In the genomic region with DNA sequence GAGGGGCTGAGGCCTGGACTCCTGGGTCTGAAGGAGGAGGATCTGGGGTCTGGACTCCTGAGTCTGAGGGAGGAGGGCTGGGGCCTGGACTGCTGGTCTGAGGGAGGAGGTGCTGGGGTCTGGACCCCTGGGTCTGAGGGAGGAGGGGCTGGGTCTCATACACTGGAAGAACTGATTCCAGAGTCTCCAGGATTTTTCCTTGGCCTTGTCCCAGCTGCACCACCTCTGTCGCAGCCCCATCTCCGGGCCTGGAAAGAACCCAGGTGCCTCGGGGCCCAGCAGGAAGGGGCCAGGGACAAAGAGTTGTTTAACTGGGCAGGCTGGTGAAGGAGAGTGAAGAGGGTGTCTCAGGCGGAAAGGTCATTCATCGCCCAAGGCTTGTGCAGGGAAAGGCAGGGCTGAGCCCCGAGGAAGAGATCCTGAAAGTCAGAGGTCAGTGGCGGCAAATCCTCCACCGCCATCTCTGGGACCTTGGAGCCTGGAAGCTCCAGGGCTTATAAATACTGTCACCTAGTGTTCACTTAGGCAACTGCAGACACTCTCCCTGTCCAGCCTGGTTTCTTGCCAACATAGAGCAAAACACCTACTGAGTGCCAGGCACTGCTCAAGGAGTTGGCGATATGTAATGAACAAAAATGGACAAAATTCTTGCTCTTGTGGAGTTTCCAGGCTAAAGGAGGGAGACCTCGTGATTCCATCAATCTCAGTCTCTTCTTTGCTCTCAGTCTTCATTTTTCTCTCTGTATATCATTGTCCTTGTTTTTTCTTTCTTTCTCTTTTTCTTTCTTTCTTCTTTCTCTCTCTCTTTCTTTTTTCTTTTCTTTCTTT, we compare ENCODE assay signal across 8 cellular contexts. TPM values are rescaled to one million over a fixed set of nuclear protein-coding genes. Genes with fewer than 3 reads are reported as not detected.
DNase-seq lines count a peak whose midpoint lies in the region; ATAC-seq, FAIRE-seq and TF ChIP-seq lines count a peak whose summit lies in the region.

No MANE protein-coding gene starts in this region.

- H3K27me3 ChIP-seq in DOHH2 (ENCODE audit: control insufficient read depth, low read length) (no peaks in the 10 kb centered on the region), endothelial cell of umbilical vein (ENCODE audit: control insufficient read depth in 2 of 2, insufficient read depth in 2 of 2, low read length in 2 of 2) (no peaks in the 10 kb centered on the region)

- ATAC-seq in HG02885 (IDR thresholded peaks at IDR 0.05; ENCODE audit: poor library complexity, unreplicated experiment), result peak; percentile 44
- ATAC-seq in GM18519 (IDR thresholded peaks at IDR 0.05; ENCODE audit: low FRiP score, unreplicated experiment), result no peak

- no peak overlapping the region for H3K9ac ChIP-seq in endothelial cell of umbilical vein (replicated peaks; ENCODE audit: extremely low read depth, insufficient read depth, low read length)

- no peaks in the 10 kb centered on the region for H3K9me1 ChIP-seq in endothelial cell of umbilical vein (replicated peaks; ENCODE audit: control insufficient read depth, extremely low read depth, insufficient read depth, low read length)

- H3K4me1 ChIP-seq in DOHH2 (ENCODE audit: control insufficient read depth, low read length) (peaks cover 50% of the 10 kb centered on the region), endothelial cell of umbilical vein (ENCODE audit: control insufficient read depth, extremely low read depth, insufficient read depth, low read length) (peaks cover 10% of the 10 kb centered on the region)

- POLR2A ChIA-PET in endothelial cell of umbilical vein (lab: Charles Lee), result no interaction called here

- H3K36me3 ChIP-seq in DOHH2 (ENCODE audit: control insufficient read depth, low read length) (no peaks in the 10 kb centered on the region), endothelial cell of umbilical vein (ENCODE audit: control insufficient read depth in 2 of 2, extremely low read depth in 1 of 2, insufficient read depth in 2 of 2, low read length in 2 of 2) (no peaks in the 10 kb centered on the region)

- DNase-seq in NCI-H526 (lab: John Stamatoyannopoulos, UW) (peak; percentile 63 to 85), endothelial cell of umbilical vein (ENCODE audit: low read depth, low spot score) (peak; percentile 73), midbrain (lab: John Stamatoyannopoulos, UW) (peak; percentile 41), type B pancreatic cell (ENCODE audit: extremely low spot score, unreplicated experiment) (no peak)
- peak; percentile 56 to 68 for DNase-seq in activated CD4-positive, alpha-beta T cell treated with anti-CD3 and anti-CD28 coated beads, Interleukin-2, amount 50 U/mL, for 48 hours

- no peaks in the 10 kb centered on the region for H3K9me3 Mint-ChIP-seq in type B pancreatic cell

- peak; percentile 78 for FAIRE-seq in endothelial cell of umbilical vein (lab: Jason Lieb, UNC)

- H3K4me3 ChIP-seq in DOHH2 (ENCODE audit: low read length), result peak overlapping the region; percentile 94
- no peak overlapping the region for H3K4me3 ChIP-seq in endothelial cell of umbilical vein (replicated peaks in 1 of 3; ENCODE audit: insufficient read depth in 1 of 3, low read depth in 1 of 3, low read length in 3 of 3)

- H3K9me3 ChIP-seq in DOHH2 (ENCODE audit: control insufficient read depth, insufficient read depth, low read length) (no peaks in the 10 kb centered on the region), endothelial cell of umbilical vein (replicated peaks; ENCODE audit: control insufficient read depth, insufficient read depth, low read length) (no peaks in the 10 kb centered on the region)

- H3K4me1 Mint-ChIP-seq in type B pancreatic cell (ENCODE audit: unreplicated experiment), result peaks cover 15% of the 10 kb centered on the region

- CTCF ChIA-PET in endothelial cell of umbilical vein (lab: Charles Lee), result interaction anchor here (0.6 to 2.3 kb wide), 20 partner anchors 8 to 230 kb away, joined by 3 to 113 read pairs (median 5); a partner anchor contains a TSS

- BruUV-seq in endothelial cell of umbilical vein (replicated peaks; lab: Mats Ljungman, UMichigan), result no TSS peak

- H4K20me1 ChIP-seq in DOHH2 (ENCODE audit: control insufficient read depth, insufficient read depth, low read depth, low read length), result no peaks in the 10 kb centered on the region
- H4K20me1 ChIP-seq in endothelial cell of umbilical vein (replicated peaks; ENCODE audit: control insufficient read depth, extremely low read depth, insufficient read depth, low read length), result no peaks in the 10 kb centered on the region

- H3K9me2 ChIP-seq in DOHH2 (replicated peaks; ENCODE audit: control insufficient read depth, low read length), result no peaks in the 10 kb centered on the region

- peaks cover 11% of the 10 kb centered on the region for H3K27me3 Mint-ChIP-seq in type B pancreatic cell

- peak overlapping the region; percentile 59 for H2AFZ ChIP-seq in endothelial cell of umbilical vein (ENCODE audit: low read depth, low read length)

- peak overlapping the region; percentile 42 for H3K4me3 Mint-ChIP-seq in type B pancreatic cell

- peaks cover 17% of the 10 kb centered on the region for H3F3A ChIP-seq in DOHH2 (ENCODE audit: control insufficient read depth, insufficient read depth)

- H3K27ac ChIP-seq in DOHH2 (ENCODE audit: low read depth, low read length) (peak overlapping the region; percentile 95), endothelial cell of umbilical vein (ENCODE audit: insufficient read depth, low read depth, low read length) (no peak overlapping the region)

- H3K27ac Mint-ChIP-seq in type B pancreatic cell, result peak overlapping the region; percentile 68

- H3K4me2 ChIP-seq in DOHH2 (ENCODE audit: low read length), result peak overlapping the region; percentile 90
- no peak overlapping the region for H3K4me2 ChIP-seq in endothelial cell of umbilical vein (ENCODE audit: insufficient read depth, low read length)

- H3K79me2 ChIP-seq in DOHH2 (ENCODE audit: control insufficient read depth, low read length), result peaks cover 22% of the 10 kb centered on the region
- no peaks in the 10 kb centered on the region for H3K79me2 ChIP-seq in endothelial cell of umbilical vein (ENCODE audit: control insufficient read depth, insufficient read depth, low read length)

- no peak for TF ChIP-seq POLR2A in endothelial cell of umbilical vein (IDR thresholded peaks at IDR 0.05; ENCODE audit: low read depth, low read length)

- no peaks in the 10 kb centered on the region for H3K36me3 Mint-ChIP-seq in type B pancreatic cell

- dilution Hi-C loops in endothelial cell of umbilical vein (cut with MboI; ENCODE audit: extremely low pct_ligation_motif_present, low sequenced_read_pairs), result no loop called here

- TF ChIP-seq CTCF in DOHH2 (IDR thresholded peaks at IDR 0.05; ENCODE audit: low read depth, low read length, poor library complexity, severe bottlenecking) (peak; percentile 97), endothelial cell of umbilical vein (IDR thresholded peaks at IDR 0.05; ENCODE audit: extremely low read depth in 1 of 2, insufficient read depth in 1 of 2, low read depth in 1 of 2, low read length in 2 of 2) (peak; percentile 97 to 98), type B pancreatic cell (conservative IDR thresholded peaks at IDR 0.05) (peak; percentile 96)

- intact Hi-C loops in endothelial cell of umbilical vein (cut with micrococcal nuclease), result loop anchor here (1.0 kb wide), 5 partner anchors 19 to 250 kb away; a partner anchor contains a TSS

RNA-seq across cellular contexts. Expression of a gene that starts 4.4 kb away (rescaled TPM):
- total RNA-seq in endothelial cell of umbilical vein, result 0.35 TPM in 1 of 2 replicates, not detected in the other
- 0.27 and 0.29 TPM in 2 replicates for polyA plus RNA-seq in endothelial cell of umbilical vein
- polyA plus RNA-seq in endothelial cell of umbilical vein (2011; cell fraction: cytosol; rRNA removed), result 0.14 and 0.16 TPM in 2 replicates
- 0.22 and 0.76 TPM in 2 replicates for polyA plus RNA-seq in endothelial cell of umbilical vein (2011; cell fraction: nucleus; rRNA removed)
- polyA plus RNA-seq in endothelial cell of umbilical vein (2012), result 0.26 TPM in 1 of 2 replicates, not detected in the other
- 0.41 and 0.42 TPM in 2 replicates for polyA minus RNA-seq in endothelial cell of umbilical vein
- polyA minus RNA-seq in endothelial cell of umbilical vein (2011; cell fraction: cytosol; rRNA and poly(A)+ RNA removed), result 26.3 TPM
- not detected in 2 replicates for polyA minus RNA-seq in endothelial cell of umbilical vein (2011; cell fraction: nucleus; rRNA and poly(A)+ RNA removed)
- total RNA-seq in type B pancreatic cell (ENCODE audit: low replicate concordance), result 1.6 and 7.7 TPM in 2 replicates

RNA-seq across cellular contexts. Expression of a gene that starts 17.1 kb away (rescaled TPM):
- total RNA-seq in endothelial cell of umbilical vein, result not detected in 2 replicates
- polyA plus RNA-seq in endothelial cell of umbilical vein, result 0.11 and 0.28 TPM in 2 replicates
- 0.08 and 0.12 TPM in 2 replicates for polyA plus RNA-seq in endothelial cell of umbilical vein (2011; cell fraction: cytosol; rRNA removed)
- polyA plus RNA-seq in endothelial cell of umbilical vein (2011; cell fraction: nucleus; rRNA removed), result 0.29 and 0.34 TPM in 2 replicates
- polyA plus RNA-seq in endothelial cell of umbilical vein (2012), result 0.16 and 0.25 TPM in 2 replicates
- polyA minus RNA-seq in endothelial cell of umbilical vein, result not detected in 2 replicates
- not detected for polyA minus RNA-seq in endothelial cell of umbilical vein (2011; cell fraction: cytosol; rRNA and poly(A)+ RNA removed)
- polyA minus RNA-seq in endothelial cell of umbilical vein (2011; cell fraction: nucleus; rRNA and poly(A)+ RNA removed), result not detected in 2 replicates
- total RNA-seq in type B pancreatic cell (ENCODE audit: low replicate concordance), result 0.85 and 3.9 TPM in 2 replicates

RNA-seq across cellular contexts. Expression of a gene that starts 30.4 kb away (rescaled TPM):
- total RNA-seq in endothelial cell of umbilical vein (45.0 and 53.3 TPM in 2 replicates), type B pancreatic cell (ENCODE audit: low replicate concordance) (44.5 and 64.9 TPM in 2 replicates)
- 25.5 and 26.4 TPM in 2 replicates for polyA plus RNA-seq in endothelial cell of umbilical vein
- polyA plus RNA-seq in endothelial cell of umbilical vein (2011; cell fraction: cytosol; rRNA removed), result 14.2 and 18.4 TPM in 2 replicates
- 57.7 and 62.5 TPM in 2 replicates for polyA plus RNA-seq in endothelial cell of umbilical vein (2011; cell fraction: nucleus; rRNA removed)
- polyA plus RNA-seq in endothelial cell of umbilical vein (2012), result 23.0 and 31.6 TPM in 2 replicates
- polyA minus RNA-seq in endothelial cell of umbilical vein, result 14.6 and 23.5 TPM in 2 replicates
- polyA minus RNA-seq in endothelial cell of umbilical vein (2011; cell fraction: cytosol; rRNA and poly(A)+ RNA removed), result 14.7 TPM
- polyA minus RNA-seq in endothelial cell of umbilical vein (2011; cell fraction: nucleus; rRNA and poly(A)+ RNA removed), result 21.9 and 27.0 TPM in 2 replicates

RNA-seq across cellular contexts. Expression of a gene that starts 41.9 kb away (rescaled TPM):
- total RNA-seq in endothelial cell of umbilical vein (6.0 and 10.7 TPM in 2 replicates), type B pancreatic cell (ENCODE audit: low replicate concordance) (13.1 and 18.2 TPM in 2 replicates)
- polyA plus RNA-seq in endothelial cell of umbilical vein, result 1.4 and 1.9 TPM in 2 replicates
- polyA plus RNA-seq in endothelial cell of umbilical vein (2011; cell fraction: cytosol; rRNA removed), result 1.7 TPM in 2 replicates
- polyA plus RNA-seq in endothelial cell of umbilical vein (2011; cell fraction: nucleus; rRNA removed), result 6.5 and 6.9 TPM in 2 replicates
- polyA plus RNA-seq in endothelial cell of umbilical vein (2012), result 4.0 and 5.0 TPM in 2 replicates
- polyA minus RNA-seq in endothelial cell of umbilical vein, result 4.7 and 5.4 TPM in 2 replicates
- 4.4 TPM for polyA minus RNA-seq in endothelial cell of umbilical vein (2011; cell fraction: cytosol; rRNA and poly(A)+ RNA removed)
- polyA minus RNA-seq in endothelial cell of umbilical vein (2011; cell fraction: nucleus; rRNA and poly(A)+ RNA removed), result 7.6 and 12.2 TPM in 2 replicates
